In genomic region chr3:190580443-190580842, GRCh38 we compare ENCODE assay signal across 1 cellular context.
TF ChIP-seq lines count a peak whose summit lies in the region.

No MANE protein-coding gene starts in this region.

TF ChIP-seq in HepG2, 621 proteins besides CTCF, POLR2A, EP300 and RAD21 (continued from another document and continues in another):
- TF ChIP-seq, protein P1, sequence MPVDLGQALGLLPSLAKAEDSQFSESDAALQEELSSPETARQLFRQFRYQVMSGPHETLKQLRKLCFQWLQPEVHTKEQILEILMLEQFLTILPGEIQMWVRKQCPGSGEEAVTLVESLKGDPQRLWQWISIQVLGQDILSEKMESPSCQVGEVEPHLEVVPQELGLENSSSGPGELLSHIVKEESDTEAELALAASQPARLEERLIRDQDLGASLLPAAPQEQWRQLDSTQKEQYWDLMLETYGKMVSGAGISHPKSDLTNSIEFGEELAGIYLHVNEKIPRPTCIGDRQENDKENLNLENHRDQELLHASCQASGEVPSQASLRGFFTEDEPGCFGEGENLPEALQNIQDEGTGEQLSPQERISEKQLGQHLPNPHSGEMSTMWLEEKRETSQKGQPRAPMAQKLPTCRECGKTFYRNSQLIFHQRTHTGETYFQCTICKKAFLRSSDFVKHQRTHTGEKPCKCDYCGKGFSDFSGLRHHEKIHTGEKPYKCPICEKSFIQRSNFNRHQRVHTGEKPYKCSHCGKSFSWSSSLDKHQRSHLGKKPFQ (CRISPR knock-in tag; IDR thresholded peaks at IDR 0.05; ENCODE audit: insufficient replicate concordance) = peak; percentile 24
- TF ChIP-seq ETV6 (CRISPR knock-in tag; conservative IDR thresholded peaks at IDR 0.05) = no peak
- TF ChIP-seq TAF1 (CRISPR knock-in tag; IDR thresholded peaks at IDR 0.05) = no peak
- TF ChIP-seq RARA (CRISPR knock-in tag; IDR thresholded peaks at IDR 0.05) = 0 out of 2 replicates have a peak, but pooled peaks have one; percentile 17
- TF ChIP-seq MED1 (CRISPR knock-in tag; IDR thresholded peaks at IDR 0.05) = peak; percentile 49; the same call in 1 of the 2 replicates
- peak; percentile 49; the same call in 1 of the 2 replicates for TF ChIP-seq HNF4G (IDR thresholded peaks at IDR 0.05; ENCODE audit: borderline replicate concordance, low read depth, low read length)
- no peak for TF ChIP-seq HNF4G (CRISPR knock-in tag; IDR thresholded peaks at IDR 0.05; ENCODE audit: borderline replicate concordance, low read depth)
- 0 out of 2 replicates have a peak, but pooled peaks have one; percentile 19 for TF ChIP-seq HDAC2 (CRISPR knock-in tag; IDR thresholded peaks at IDR 0.05)
- TF ChIP-seq, protein P2, sequence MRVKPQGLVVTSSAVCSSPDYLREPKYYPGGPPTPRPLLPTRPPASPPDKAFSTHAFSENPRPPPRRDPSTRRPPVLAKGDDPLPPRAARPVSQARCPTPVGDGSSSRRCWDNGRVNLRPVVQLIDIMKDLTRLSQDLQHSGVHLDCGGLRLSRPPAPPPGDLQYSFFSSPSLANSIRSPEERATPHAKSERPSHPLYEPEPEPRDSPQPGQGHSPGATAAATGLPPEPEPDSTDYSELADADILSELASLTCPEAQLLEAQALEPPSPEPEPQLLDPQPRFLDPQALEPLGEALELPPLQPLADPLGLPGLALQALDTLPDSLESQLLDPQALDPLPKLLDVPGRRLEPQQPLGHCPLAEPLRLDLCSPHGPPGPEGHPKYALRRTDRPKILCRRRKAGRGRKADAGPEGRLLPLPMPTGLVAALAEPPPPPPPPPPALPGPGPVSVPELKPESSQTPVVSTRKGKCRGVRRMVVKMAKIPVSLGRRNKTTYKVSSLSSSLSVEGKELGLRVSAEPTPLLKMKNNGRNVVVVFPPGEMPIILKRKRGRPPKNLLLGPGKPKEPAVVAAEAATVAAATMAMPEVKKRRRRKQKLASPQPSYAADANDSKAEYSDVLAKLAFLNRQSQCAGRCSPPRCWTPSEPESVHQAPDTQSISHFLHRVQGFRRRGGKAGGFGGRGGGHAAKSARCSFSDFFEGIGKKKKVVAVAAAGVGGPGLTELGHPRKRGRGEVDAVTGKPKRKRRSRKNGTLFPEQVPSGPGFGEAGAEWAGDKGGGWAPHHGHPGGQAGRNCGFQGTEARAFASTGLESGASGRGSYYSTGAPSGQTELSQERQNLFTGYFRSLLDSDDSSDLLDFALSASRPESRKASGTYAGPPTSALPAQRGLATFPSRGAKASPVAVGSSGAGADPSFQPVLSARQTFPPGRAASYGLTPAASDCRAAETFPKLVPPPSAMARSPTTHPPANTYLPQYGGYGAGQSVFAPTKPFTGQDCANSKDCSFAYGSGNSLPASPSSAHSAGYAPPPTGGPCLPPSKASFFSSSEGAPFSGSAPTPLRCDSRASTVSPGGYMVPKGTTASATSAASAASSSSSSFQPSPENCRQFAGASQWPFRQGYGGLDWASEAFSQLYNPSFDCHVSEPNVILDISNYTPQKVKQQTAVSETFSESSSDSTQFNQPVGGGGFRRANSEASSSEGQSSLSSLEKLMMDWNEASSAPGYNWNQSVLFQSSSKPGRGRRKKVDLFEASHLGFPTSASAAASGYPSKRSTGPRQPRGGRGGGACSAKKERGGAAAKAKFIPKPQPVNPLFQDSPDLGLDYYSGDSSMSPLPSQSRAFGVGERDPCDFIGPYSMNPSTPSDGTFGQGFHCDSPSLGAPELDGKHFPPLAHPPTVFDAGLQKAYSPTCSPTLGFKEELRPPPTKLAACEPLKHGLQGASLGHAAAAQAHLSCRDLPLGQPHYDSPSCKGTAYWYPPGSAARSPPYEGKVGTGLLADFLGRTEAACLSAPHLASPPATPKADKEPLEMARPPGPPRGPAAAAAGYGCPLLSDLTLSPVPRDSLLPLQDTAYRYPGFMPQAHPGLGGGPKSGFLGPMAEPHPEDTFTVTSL (CRISPR knock-in tag; IDR thresholded peaks at IDR 0.05; ENCODE audit: borderline replicate concordance) = peak; percentile 66; the same call in 1 of the 2 replicates
- 0 out of 4 replicates have a peak, but pooled peaks of 1 of the 2 experiments have one; percentile 27 for TF ChIP-seq KLF16 (CRISPR knock-in tag; IDR thresholded peaks at IDR 0.05)
- TF ChIP-seq, protein P3, sequence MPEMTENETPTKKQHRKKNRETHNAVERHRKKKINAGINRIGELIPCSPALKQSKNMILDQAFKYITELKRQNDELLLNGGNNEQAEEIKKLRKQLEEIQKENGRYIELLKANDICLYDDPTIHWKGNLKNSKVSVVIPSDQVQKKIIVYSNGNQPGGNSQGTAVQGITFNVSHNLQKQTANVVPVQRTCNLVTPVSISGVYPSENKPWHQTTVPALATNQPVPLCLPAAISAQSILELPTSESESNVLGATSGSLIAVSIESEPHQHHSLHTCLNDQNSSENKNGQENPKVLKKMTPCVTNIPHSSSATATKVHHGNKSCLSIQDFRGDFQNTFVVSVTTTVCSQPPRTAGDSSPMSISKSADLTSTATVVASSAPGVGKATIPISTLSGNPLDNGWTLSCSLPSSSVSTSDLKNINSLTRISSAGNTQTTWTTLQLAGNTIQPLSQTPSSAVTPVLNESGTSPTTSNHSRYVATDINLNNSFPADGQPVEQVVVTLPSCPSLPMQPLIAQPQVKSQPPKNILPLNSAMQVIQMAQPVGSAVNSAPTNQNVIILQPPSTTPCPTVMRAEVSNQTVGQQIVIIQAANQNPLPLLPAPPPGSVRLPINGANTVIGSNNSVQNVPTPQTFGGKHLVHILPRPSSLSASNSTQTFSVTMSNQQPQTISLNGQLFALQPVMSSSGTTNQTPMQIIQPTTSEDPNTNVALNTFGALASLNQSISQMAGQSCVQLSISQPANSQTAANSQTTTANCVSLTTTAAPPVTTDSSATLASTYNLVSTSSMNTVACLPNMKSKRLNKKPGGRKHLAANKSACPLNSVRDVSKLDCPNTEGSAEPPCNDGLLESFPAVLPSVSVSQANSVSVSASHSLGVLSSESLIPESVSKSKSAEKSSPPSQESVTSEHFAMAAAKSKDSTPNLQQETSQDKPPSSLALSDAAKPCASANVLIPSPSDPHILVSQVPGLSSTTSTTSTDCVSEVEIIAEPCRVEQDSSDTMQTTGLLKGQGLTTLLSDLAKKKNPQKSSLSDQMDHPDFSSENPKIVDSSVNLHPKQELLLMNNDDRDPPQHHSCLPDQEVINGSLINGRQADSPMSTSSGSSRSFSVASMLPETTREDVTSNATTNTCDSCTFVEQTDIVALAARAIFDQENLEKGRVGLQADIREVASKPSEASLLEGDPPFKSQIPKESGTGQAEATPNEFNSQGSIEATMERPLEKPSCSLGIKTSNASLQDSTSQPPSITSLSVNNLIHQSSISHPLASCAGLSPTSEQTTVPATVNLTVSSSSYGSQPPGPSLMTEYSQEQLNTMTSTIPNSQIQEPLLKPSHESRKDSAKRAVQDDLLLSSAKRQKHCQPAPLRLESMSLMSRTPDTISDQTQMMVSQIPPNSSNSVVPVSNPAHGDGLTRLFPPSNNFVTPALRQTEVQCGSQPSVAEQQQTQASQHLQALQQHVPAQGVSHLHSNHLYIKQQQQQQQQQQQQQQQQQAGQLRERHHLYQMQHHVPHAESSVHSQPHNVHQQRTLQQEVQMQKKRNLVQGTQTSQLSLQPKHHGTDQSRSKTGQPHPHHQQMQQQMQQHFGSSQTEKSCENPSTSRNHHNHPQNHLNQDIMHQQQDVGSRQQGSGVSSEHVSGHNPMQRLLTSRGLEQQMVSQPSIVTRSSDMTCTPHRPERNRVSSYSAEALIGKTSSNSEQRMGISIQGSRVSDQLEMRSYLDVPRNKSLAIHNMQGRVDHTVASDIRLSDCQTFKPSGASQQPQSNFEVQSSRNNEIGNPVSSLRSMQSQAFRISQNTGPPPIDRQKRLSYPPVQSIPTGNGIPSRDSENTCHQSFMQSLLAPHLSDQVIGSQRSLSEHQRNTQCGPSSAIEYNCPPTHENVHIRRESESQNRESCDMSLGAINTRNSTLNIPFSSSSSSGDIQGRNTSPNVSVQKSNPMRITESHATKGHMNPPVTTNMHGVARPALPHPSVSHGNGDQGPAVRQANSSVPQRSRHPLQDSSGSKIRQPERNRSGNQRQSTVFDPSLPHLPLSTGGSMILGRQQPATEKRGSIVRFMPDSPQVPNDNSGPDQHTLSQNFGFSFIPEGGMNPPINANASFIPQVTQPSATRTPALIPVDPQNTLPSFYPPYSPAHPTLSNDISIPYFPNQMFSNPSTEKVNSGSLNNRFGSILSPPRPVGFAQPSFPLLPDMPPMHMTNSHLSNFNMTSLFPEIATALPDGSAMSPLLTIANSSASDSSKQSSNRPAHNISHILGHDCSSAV (CRISPR knock-in tag; IDR thresholded peaks at IDR 0.05; ENCODE audit: borderline replicate concordance) = no peak
- 0 out of 2 replicates have a peak, but pooled peaks have one; percentile 49 for TF ChIP-seq MIXL1 (CRISPR knock-in tag; IDR thresholded peaks at IDR 0.05)
- no peak for TF ChIP-seq BRF2 (CRISPR knock-in tag; IDR thresholded peaks at IDR 0.05)
- peak; percentile 64 for TF ChIP-seq POGZ (CRISPR knock-in tag; IDR thresholded peaks at IDR 0.05)
- peak; percentile 62; the same call in 1 of the 2 replicates for TF ChIP-seq EHMT2 (IDR thresholded peaks at IDR 0.05; ENCODE audit: borderline replicate concordance, low read depth, low read length)
- peak; percentile 73 for TF ChIP-seq CEBPB (IDR thresholded peaks at IDR 0.05; ENCODE audit: borderline replicate concordance, low read depth, low read length)
- peak; percentile 83 for TF ChIP-seq HNF4A (CRISPR knock-in tag; IDR thresholded peaks at IDR 0.05)
- TF ChIP-seq, protein P4, sequence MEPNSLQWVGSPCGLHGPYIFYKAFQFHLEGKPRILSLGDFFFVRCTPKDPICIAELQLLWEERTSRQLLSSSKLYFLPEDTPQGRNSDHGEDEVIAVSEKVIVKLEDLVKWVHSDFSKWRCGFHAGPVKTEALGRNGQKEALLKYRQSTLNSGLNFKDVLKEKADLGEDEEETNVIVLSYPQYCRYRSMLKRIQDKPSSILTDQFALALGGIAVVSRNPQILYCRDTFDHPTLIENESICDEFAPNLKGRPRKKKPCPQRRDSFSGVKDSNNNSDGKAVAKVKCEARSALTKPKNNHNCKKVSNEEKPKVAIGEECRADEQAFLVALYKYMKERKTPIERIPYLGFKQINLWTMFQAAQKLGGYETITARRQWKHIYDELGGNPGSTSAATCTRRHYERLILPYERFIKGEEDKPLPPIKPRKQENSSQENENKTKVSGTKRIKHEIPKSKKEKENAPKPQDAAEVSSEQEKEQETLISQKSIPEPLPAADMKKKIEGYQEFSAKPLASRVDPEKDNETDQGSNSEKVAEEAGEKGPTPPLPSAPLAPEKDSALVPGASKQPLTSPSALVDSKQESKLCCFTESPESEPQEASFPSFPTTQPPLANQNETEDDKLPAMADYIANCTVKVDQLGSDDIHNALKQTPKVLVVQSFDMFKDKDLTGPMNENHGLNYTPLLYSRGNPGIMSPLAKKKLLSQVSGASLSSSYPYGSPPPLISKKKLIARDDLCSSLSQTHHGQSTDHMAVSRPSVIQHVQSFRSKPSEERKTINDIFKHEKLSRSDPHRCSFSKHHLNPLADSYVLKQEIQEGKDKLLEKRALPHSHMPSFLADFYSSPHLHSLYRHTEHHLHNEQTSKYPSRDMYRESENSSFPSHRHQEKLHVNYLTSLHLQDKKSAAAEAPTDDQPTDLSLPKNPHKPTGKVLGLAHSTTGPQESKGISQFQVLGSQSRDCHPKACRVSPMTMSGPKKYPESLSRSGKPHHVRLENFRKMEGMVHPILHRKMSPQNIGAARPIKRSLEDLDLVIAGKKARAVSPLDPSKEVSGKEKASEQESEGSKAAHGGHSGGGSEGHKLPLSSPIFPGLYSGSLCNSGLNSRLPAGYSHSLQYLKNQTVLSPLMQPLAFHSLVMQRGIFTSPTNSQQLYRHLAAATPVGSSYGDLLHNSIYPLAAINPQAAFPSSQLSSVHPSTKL (CRISPR knock-in tag; IDR thresholded peaks at IDR 0.05) = peak; percentile 59; the same call in 1 of the 2 replicates
- TF ChIP-seq ZNF331 (CRISPR knock-in tag; IDR thresholded peaks at IDR 0.05) = no peak
- TF ChIP-seq TBX3 (IDR thresholded peaks at IDR 0.05; ENCODE audit: borderline replicate concordance) = peak; percentile 83; the same call in 1 of the 2 replicates
- peak; percentile 73 for TF ChIP-seq GATAD2A (CRISPR knock-in tag; IDR thresholded peaks at IDR 0.05)
- peak; percentile 75 for TF ChIP-seq CEBPG (CRISPR knock-in tag; IDR thresholded peaks at IDR 0.05)
- TF ChIP-seq RFX3 (CRISPR knock-in tag; IDR thresholded peaks at IDR 0.05) = no peak
- no peak for TF ChIP-seq ZBTB4 (CRISPR knock-in tag; IDR thresholded peaks at IDR 0.05; ENCODE audit: borderline replicate concordance)
- TF ChIP-seq BCL6 (CRISPR knock-in tag; IDR thresholded peaks at IDR 0.05) = peak; percentile 90
- peak; percentile 36; the same call in 1 of the 2 replicates for TF ChIP-seq SAP130 (CRISPR knock-in tag; IDR thresholded peaks at IDR 0.05; ENCODE audit: low read depth)
- TF ChIP-seq NCOR1 (IDR thresholded peaks at IDR 0.05; ENCODE audit: borderline replicate concordance, low read length) = peak; percentile 57; the same call in 1 of the 2 replicates
- no peak for TF ChIP-seq KLF9 (CRISPR knock-in tag; IDR thresholded peaks at IDR 0.05; ENCODE audit: low read depth)
- TF ChIP-seq FOXA3 (CRISPR knock-in tag; IDR thresholded peaks at IDR 0.05) = peak; percentile 18; the same call in 1 of the 2 replicates
- TF ChIP-seq TBX2 (CRISPR knock-in tag; IDR thresholded peaks at IDR 0.05; ENCODE audit: borderline replicate concordance) = peak; percentile 80
- peak; percentile 81 for TF ChIP-seq ZNF644 (CRISPR knock-in tag; IDR thresholded peaks at IDR 0.05; ENCODE audit: low read depth)
- TF ChIP-seq ZKSCAN5 (CRISPR knock-in tag; IDR thresholded peaks at IDR 0.05) = 0 out of 2 replicates have a peak, but pooled peaks have one; percentile 55
- TF ChIP-seq MATR3 (CRISPR knock-in tag; IDR thresholded peaks at IDR 0.05) = no peak
- TF ChIP-seq HDAC6 (IDR thresholded peaks at IDR 0.05; ENCODE audit: low read depth, low read length) = no peak
